In the genomic region with DNA sequence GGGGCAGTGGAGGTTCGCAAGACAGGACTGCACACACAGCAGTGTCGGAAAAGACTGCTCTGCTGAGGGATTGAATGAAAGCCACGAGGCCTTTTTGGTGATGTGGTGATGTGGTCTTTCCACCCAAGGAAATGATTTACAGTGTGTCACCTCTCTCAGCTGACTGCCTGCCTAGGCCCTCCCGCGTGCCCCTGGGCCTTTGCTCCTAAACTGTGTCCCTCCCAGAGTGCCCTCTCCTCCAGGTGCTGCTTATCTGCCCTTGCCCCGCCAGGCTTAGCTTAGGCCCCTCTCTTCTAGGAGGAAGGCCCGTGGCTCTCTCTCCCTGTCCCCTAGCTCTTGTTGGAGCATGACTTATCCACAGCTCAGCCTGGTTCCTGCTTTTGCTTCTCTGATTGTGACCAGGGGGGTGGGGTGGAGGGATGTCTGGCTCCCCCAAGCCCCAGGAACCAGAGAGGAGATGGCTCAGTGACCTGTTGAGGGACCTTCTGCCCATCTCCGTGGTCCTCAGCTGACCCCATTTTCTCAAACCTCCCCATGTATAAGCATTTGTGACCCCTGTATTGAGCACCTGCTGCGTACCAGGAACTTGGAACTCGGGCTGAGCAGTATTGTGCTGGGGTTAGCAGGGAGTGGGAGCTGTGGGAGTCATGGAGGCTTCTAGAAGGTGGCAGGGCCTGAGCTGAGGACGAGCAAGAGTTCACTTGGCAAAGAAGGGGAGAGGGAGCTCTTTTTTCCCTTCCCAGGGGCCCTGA, we compare ENCODE assay signal across 1 cellular context.
TF ChIP-seq lines count a peak whose summit lies in the region.

No MANE protein-coding gene starts in this region.

TF ChIP-seq in GM12878, 131 proteins besides CTCF, POLR2A, EP300 and RAD21:
- 0 out of 2 replicates have a peak, but pooled peaks have one; percentile 9 for TF ChIP-seq POLR2AphosphoS5 (IDR thresholded peaks at IDR 0.05; ENCODE audit: low read length)
- 0 out of 2 replicates have a peak, but pooled peaks have one; percentile 10 for TF ChIP-seq ATF7 (IDR thresholded peaks at IDR 0.05; ENCODE audit: low read depth)
- TF ChIP-seq BHLHE40 (IDR thresholded peaks at IDR 0.05; ENCODE audit: borderline replicate concordance in 1 of 2, low read depth in 2 of 2, low read length in 1 of 2) = peak; percentile 11 to 48; a peak in 1 of 4 replicates
- 0 out of 2 replicates have a peak, but pooled peaks have one; percentile 20 for TF ChIP-seq NR2F1 (conservative IDR thresholded peaks at IDR 0.05)
- TF ChIP-seq ZNF687 (IDR thresholded peaks at IDR 0.05) = peak; percentile 78
- TF ChIP-seq, protein P1, sequence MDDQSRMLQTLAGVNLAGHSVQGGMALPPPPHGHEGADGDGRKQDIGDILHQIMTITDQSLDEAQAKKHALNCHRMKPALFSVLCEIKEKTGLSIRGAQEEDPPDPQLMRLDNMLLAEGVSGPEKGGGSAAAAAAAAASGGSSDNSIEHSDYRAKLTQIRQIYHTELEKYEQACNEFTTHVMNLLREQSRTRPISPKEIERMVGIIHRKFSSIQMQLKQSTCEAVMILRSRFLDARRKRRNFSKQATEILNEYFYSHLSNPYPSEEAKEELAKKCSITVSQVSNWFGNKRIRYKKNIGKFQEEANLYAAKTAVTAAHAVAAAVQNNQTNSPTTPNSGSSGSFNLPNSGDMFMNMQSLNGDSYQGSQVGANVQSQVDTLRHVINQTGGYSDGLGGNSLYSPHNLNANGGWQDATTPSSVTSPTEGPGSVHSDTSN (IDR thresholded peaks at IDR 0.05; ENCODE audit: insufficient replicate concordance, low read depth, low read length) = peak; percentile 5
- TF ChIP-seq, protein P2, sequence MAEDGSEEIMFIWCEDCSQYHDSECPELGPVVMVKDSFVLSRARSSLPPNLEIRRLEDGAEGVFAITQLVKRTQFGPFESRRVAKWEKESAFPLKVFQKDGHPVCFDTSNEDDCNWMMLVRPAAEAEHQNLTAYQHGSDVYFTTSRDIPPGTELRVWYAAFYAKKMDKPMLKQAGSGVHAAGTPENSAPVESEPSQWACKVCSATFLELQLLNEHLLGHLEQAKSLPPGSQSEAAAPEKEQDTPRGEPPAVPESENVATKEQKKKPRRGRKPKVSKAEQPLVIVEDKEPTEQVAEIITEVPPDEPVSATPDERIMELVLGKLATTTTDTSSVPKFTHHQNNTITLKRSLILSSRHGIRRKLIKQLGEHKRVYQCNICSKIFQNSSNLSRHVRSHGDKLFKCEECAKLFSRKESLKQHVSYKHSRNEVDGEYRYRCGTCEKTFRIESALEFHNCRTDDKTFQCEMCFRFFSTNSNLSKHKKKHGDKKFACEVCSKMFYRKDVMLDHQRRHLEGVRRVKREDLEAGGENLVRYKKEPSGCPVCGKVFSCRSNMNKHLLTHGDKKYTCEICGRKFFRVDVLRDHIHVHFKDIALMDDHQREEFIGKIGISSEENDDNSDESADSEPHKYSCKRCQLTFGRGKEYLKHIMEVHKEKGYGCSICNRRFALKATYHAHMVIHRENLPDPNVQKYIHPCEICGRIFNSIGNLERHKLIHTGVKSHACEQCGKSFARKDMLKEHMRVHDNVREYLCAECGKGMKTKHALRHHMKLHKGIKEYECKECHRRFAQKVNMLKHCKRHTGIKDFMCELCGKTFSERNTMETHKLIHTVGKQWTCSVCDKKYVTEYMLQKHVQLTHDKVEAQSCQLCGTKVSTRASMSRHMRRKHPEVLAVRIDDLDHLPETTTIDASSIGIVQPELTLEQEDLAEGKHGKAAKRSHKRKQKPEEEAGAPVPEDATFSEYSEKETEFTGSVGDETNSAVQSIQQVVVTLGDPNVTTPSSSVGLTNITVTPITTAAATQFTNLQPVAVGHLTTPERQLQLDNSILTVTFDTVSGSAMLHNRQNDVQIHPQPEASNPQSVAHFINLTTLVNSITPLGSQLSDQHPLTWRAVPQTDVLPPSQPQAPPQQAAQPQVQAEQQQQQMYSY (CRISPR knock-in tag; IDR thresholded peaks at IDR 0.05) = no peak
- no peak for TF ChIP-seq SUPT20H (IDR thresholded peaks at IDR 0.05; ENCODE audit: borderline replicate concordance, control insufficient read depth, low read depth, low read length)
- peak; percentile 11 to 23; a peak in 2 of 4 replicates for TF ChIP-seq IKZF2 (IDR thresholded peaks at IDR 0.05)
